ENCODE assay signal across 26 cellular contexts in genomic region chr7:28446131-28446530, GRCh38.
"Had no signal": no experiment of that assay in that cellular context is flagged by ENCODE, and none has a peak within 500 bp of the region (broad histone marks: within the 10 kb centered on the region; RNA-seq: fewer than 3 reads in every experiment).

No MANE protein-coding gene starts in this region.

- ATAC-seq: effector memory CD8-positive, alpha-beta T cell; esophagus mucosa; foreskin keratinocyte; gastrocnemius medialis; gastroesophageal sphincter; heart left ventricle; heart right ventricle had no signal

- H3K9me3 ChIP-seq: colonic mucosa, esophagus muscularis mucosa, esophagus squamous epithelium, gastrocnemius medialis, gastroesophageal sphincter, heart left ventricle, heart right ventricle had no signal

- FAIRE-seq: colon, endometrium, endothelial cell of umbilical vein, frontal cortex had no signal

- H3K36me3 ChIP-seq: colonic mucosa, esophagus muscularis mucosa, esophagus squamous epithelium, gastrocnemius medialis, gastroesophageal sphincter, heart left ventricle had no signal

- H3K27me3 ChIP-seq: colonic mucosa, dorsolateral prefrontal cortex, esophagus muscularis mucosa, esophagus squamous epithelium, gastrocnemius medialis, gastroesophageal sphincter, heart left ventricle, heart right ventricle had no signal

- H3K4me3 ChIP-seq: colonic mucosa, coronary artery, dorsolateral prefrontal cortex, esophagus muscularis mucosa, esophagus squamous epithelium, gastrocnemius medialis, gastroesophageal sphincter, heart left ventricle, heart right ventricle had no signal

- DNase-seq: colonic mucosa; dermis blood vessel endothelial cell; dorsolateral prefrontal cortex; effector CD4-positive, alpha-beta T cell; effector CD8-positive, alpha-beta T cell; effector memory CD4-positive, alpha-beta T cell; effector memory CD8-positive, alpha-beta T cell; endodermal cell; erythroblast; esophagus squamous epithelium; foreskin keratinocyte; foreskin melanocyte; gastrocnemius medialis; glutamatergic neuron; head of caudate nucleus; heart left ventricle; heart right ventricle had no signal

- H3K27ac ChIP-seq: colonic mucosa, coronary artery, dorsolateral prefrontal cortex, epithelial cell of prostate, esophagus muscularis mucosa, esophagus squamous epithelium, foreskin keratinocyte, gastrocnemius medialis, gastroesophageal sphincter, heart left ventricle, heart right ventricle had no signal

- H3K4me1 ChIP-seq: colonic mucosa, esophagus muscularis mucosa, esophagus squamous epithelium, foreskin keratinocyte, gastroesophageal sphincter, heart left ventricle had no signal
